18 cellular contexts compared by ENCODE assay signal in genomic region chr6:166203641-166204222, GRCh38.
A peak's percentile ranks its signal among the peaks of the same experiment; 100 is the strongest.
DNase-seq lines count a peak whose midpoint lies in the region; ATAC-seq and TF ChIP-seq lines count a peak whose summit lies in the region.
"Had no signal": no experiment of that assay in that cellular context is flagged by ENCODE, and none has a peak within 500 bp of the region (broad histone marks: within the 10 kb centered on the region; RNA-seq: fewer than 3 reads in every experiment).

No MANE protein-coding gene starts in this region.

- H3K4me2 ChIP-seq in OCI-LY3 (ENCODE audit: low read length): peak overlapping the region; percentile 78

- no peaks in the 10 kb centered on the region for H3K9me3 ChIP-seq in OCI-LY3 (ENCODE audit: insufficient read depth, low read length)
- H3K9me3 ChIP-seq: BLaER1 treated with 17β-estradiol and CSF1 and Interleukin-3, amounts not matched to agents 10 nM and 100 nM had no signal

- no peak overlapping the region for H3K9ac ChIP-seq in OCI-LY3 (ENCODE audit: low read length)
- H3K9ac ChIP-seq: BLaER1 treated with 17β-estradiol and CSF1 and Interleukin-3, amounts not matched to agents 10 nM and 100 nM had no signal

- H3K4me3 Mint-ChIP-seq in memory B cell: peak overlapping the region; percentile 56
- H3K4me3 Mint-ChIP-seq: CD8-positive, alpha-beta T cell; HFFc6 had no signal

- ATAC-seq in memory B cell (ENCODE audit: low read depth) (peak; percentile 33), HG03571 (IDR thresholded peaks at IDR 0.05; ENCODE audit: unreplicated experiment) (no peak), GM18867 (IDR thresholded peaks at IDR 0.05; ENCODE audit: unreplicated experiment) (no peak)
- ATAC-seq: CD8-positive, alpha-beta T cell; HepG2 had no signal

- TF ChIP-seq CTCF in OCI-LY3 (IDR thresholded peaks at IDR 0.05; ENCODE audit: low read depth, low read length): no peak

- no peaks in the 10 kb centered on the region for H3K36me3 ChIP-seq in OCI-LY3 (replicated peaks; ENCODE audit: low read depth, low read length)
- H3K36me3 ChIP-seq: BLaER1 treated with 17β-estradiol and CSF1 and Interleukin-3, amounts not matched to agents 10 nM and 100 nM had no signal

- peaks cover 32% of the 10 kb centered on the region for H3K4me1 ChIP-seq in OCI-LY3 (ENCODE audit: low read length)

- peak overlapping the region; percentile 34; the same call in 1 of the 2 replicates for H3K4me3 ChIP-seq in OCI-LY3 (ENCODE audit: low read length)
- H3K4me3 ChIP-seq: BLaER1 treated with 17β-estradiol and CSF1 and Interleukin-3, amounts not matched to agents 10 nM and 100 nM had no signal

- H3K27me3 Mint-ChIP-seq in memory B cell: peaks cover 6% of the 10 kb centered on the region

- H3K27me3 ChIP-seq in OCI-LY3 (ENCODE audit: low read depth, low read length): peaks cover 42% of the 10 kb centered on the region
- H3K27me3 ChIP-seq: BLaER1 treated with 17β-estradiol and CSF1 and Interleukin-3, amounts not matched to agents 10 nM and 100 nM had no signal

- DNase-seq in NOMO-1 treated with DMSO at 0.1 percent for 48 hours (lab: John Stamatoyannopoulos, UW; ENCODE audit: unreplicated experiment): peak; percentile 7
- DNase-seq in NOMO-1 treated with dmso at 0.1 percent for 144 hours (lab: John Stamatoyannopoulos, UW; ENCODE audit: unreplicated experiment): no peak
- DNase-seq in memory B cell (ENCODE audit: low spot score in 2 of 2): no peak
- no peak for DNase-seq in T1000 (lab: John Stamatoyannopoulos, UW)
- no peak for DNase-seq in SHP77 (lab: John Stamatoyannopoulos, UW)
- DNase-seq: 8988T; Calu3; CD8-positive, alpha-beta T cell; DMS79 treated with DMSO at 0.1 percent for 48 hours; EL; GOT3; H7; HFFc6 had no signal

- no peak overlapping the region for H3K27ac ChIP-seq in OCI-LY3 (ENCODE audit: low read length)

- no peaks in the 10 kb centered on the region for H3K79me2 ChIP-seq in OCI-LY3 (ENCODE audit: low read length)

- peaks cover 9% of the 10 kb centered on the region; the same call in 1 of the 2 replicates for H4K20me1 ChIP-seq in OCI-LY3 (ENCODE audit: insufficient read depth, low read length)
- H4K20me1 ChIP-seq: BLaER1 treated with 17β-estradiol and CSF1 and Interleukin-3, amounts not matched to agents 10 nM and 100 nM had no signal

- no peak overlapping the region for H3K27ac Mint-ChIP-seq in memory B cell
- H3K27ac Mint-ChIP-seq: CD8-positive, alpha-beta T cell; HFFc6 had no signal

- H2AFZ ChIP-seq in OCI-LY3 (ENCODE audit: low read depth, low read length): no peak overlapping the region

- peaks cover 26% of the 10 kb centered on the region for H3K4me1 Mint-ChIP-seq in memory B cell

- H3K9me3 Mint-ChIP-seq in memory B cell: no peaks in the 10 kb centered on the region
- H3K9me3 Mint-ChIP-seq: CD8-positive, alpha-beta T cell had no signal

- no peaks in the 10 kb centered on the region for H3K36me3 Mint-ChIP-seq in memory B cell
- H3K36me3 Mint-ChIP-seq: CD8-positive, alpha-beta T cell had no signal
